Comparison of ENCODE assay signal across 1 cellular context in genomic region chr4:75561789-75562188, GRCh38.
TF ChIP-seq lines count a peak whose summit lies in the region.

No MANE protein-coding gene starts in this region.

TF ChIP-seq in GM23338, 12 proteins besides CTCF, POLR2A, EP300 and RAD21 (continued from another document):
- TF ChIP-seq ZNF462 (CRISPR knock-in tag; IDR thresholded peaks at IDR 0.05) (no peak), JUNB (IDR thresholded peaks at IDR 0.05; ENCODE audit: unreplicated experiment) (no peak), REST (IDR thresholded peaks at IDR 0.05; ENCODE audit: unreplicated experiment) (no peak), STAT1 (IDR thresholded peaks at IDR 0.05; ENCODE audit: unreplicated experiment) (no peak), EZH2 (IDR thresholded peaks at IDR 0.05; ENCODE audit: low read depth, unreplicated experiment) (no peak), POLR2AphosphoS5 (IDR thresholded peaks at IDR 0.05; ENCODE audit: low read depth) (no peak), ETS1 (IDR thresholded peaks at IDR 0.05) (no peak)
